Comparison of ENCODE assay signal across 11 cellular contexts in genomic region chr3:110526732-110527727, GRCh38.
DNase-seq lines count a peak whose midpoint lies in the region; ATAC-seq and TF ChIP-seq lines count a peak whose summit lies in the region.
"Had no signal": no experiment of that assay in that cellular context is flagged by ENCODE, and none has a peak within 500 bp of the region (broad histone marks: within the 10 kb centered on the region; RNA-seq: fewer than 3 reads in every experiment).

No MANE protein-coding gene starts in this region.

- H3K9me3 ChIP-seq in breast epithelium (no peaks in the 10 kb centered on the region), iPS-20b (ENCODE audit: insufficient read depth, low read depth, low read length) (peaks cover 3% of the 10 kb centered on the region), psoas muscle (no peaks in the 10 kb centered on the region)

- no peak overlapping the region for H3K27ac ChIP-seq in breast epithelium
- peak overlapping the region; percentile 10 for H3K27ac ChIP-seq in iPS-20b (ENCODE audit: low read length)
- H3K27ac ChIP-seq in psoas muscle, result no peak overlapping the region

- no peak for TF ChIP-seq CTCF in MCF 10A (IDR thresholded peaks at IDR 0.05; ENCODE audit: unreplicated experiment)
- no peak for TF ChIP-seq CTCF in breast epithelium (IDR thresholded peaks at IDR 0.05)
- TF ChIP-seq CTCF in WTC11 (IDR thresholded peaks at IDR 0.05), result no peak
- no peak for TF ChIP-seq CTCF in psoas muscle (IDR thresholded peaks at IDR 0.05)

- H3K27me3 ChIP-seq in breast epithelium (no peaks in the 10 kb centered on the region), iPS-20b (ENCODE audit: insufficient read depth, low read length) (no peaks in the 10 kb centered on the region), psoas muscle (ENCODE audit: insufficient read depth in 3 of 3, low read length in 2 of 3) (no peaks in the 10 kb centered on the region)

- intact Hi-C loops in MCF 10A (cut with micrococcal nuclease), result loop anchor here (5.0 to 10.0 kb wide), 3 partner anchors 50 to 545 kb away; partner anchors contain the start of gene NECTIN3
- intact Hi-C loops in breast epithelium (cut with DNase I; ENCODE audit: low total_unique reads), result no loop called here
- intact Hi-C loops in psoas muscle (cut with DNase I), result no loop called here

- CTCF ChIA-PET in MCF 10A (lab: Yijun Ruan, JAX) (interaction anchor here (0.5 to 0.7 kb wide), 5 partner anchors 69 to 1391 kb away, joined by 3 to 6 read pairs (median 3); no protein-coding TSS in a partner anchor), WTC11 (lab: Charles Lee) (no interaction called here)

- H3K36me3 Mint-ChIP-seq in MCF 10A (ENCODE audit: insufficient read depth, unreplicated experiment) (no peaks in the 10 kb centered on the region), WTC11 (peaks cover 31% of the 10 kb centered on the region)

- POLR2A ChIA-PET in MCF 10A (lab: Yijun Ruan, JAX), result interaction anchor here (0.5 to 0.7 kb wide), 3 partner anchors 189 to 933 kb away, joined by 3 read pairs; no protein-coding TSS in a partner anchor
- POLR2A ChIA-PET in WTC11 (lab: Charles Lee), result no interaction called here

- H3K27ac Mint-ChIP-seq in MCF 10A (ENCODE audit: low read depth, unreplicated experiment) (peak overlapping the region; percentile 88), WTC11 (peak overlapping the region; percentile 90)

- no peaks in the 10 kb centered on the region for H3K4me1 ChIP-seq in breast epithelium
- H3K4me1 ChIP-seq in iPS-20b (ENCODE audit: insufficient read depth, low read length), result peaks cover 24% of the 10 kb centered on the region
- H3K4me1 ChIP-seq in psoas muscle, result no peaks in the 10 kb centered on the region

- no peak for TF ChIP-seq POLR2A in breast epithelium (IDR thresholded peaks at IDR 0.05)

- H3K9me3 Mint-ChIP-seq in MCF 10A (ENCODE audit: unreplicated experiment) (no peaks in the 10 kb centered on the region), WTC11 (peaks cover 35% of the 10 kb centered on the region)

- no peak overlapping the region; the same call in 1 of the 2 replicates for H3K9ac ChIP-seq in iPS-20b (ENCODE audit: low read depth, low read length)

- H3K4me1 Mint-ChIP-seq in MCF 10A (ENCODE audit: insufficient read depth, unreplicated experiment), result peaks cover 19% of the 10 kb centered on the region
- H3K4me1 Mint-ChIP-seq in WTC11, result peaks cover 43% of the 10 kb centered on the region

- 54 to 57% (median 55%) methylated on average over 3 of the region's 3 CpGs for WGBS in psoas muscle, 3 donors

- H3K27me3 Mint-ChIP-seq in MCF 10A (ENCODE audit: insufficient read depth, unreplicated experiment) (no peaks in the 10 kb centered on the region), WTC11 (ENCODE audit: low read depth) (no peaks in the 10 kb centered on the region)

- TSS peak; percentile 81 for BruUV-seq in MCF 10A (replicated peaks; lab: Mats Ljungman, UMichigan)

- H3K4me3 ChIP-seq in breast epithelium (no peak overlapping the region), iPS-20b (ENCODE audit: low read length) (no peak overlapping the region; the same call in 1 of the 2 replicates), psoas muscle (no peak overlapping the region)

- ATAC-seq in WTC11 (peak; percentile 77), psoas muscle (no peak), HG03432 (IDR thresholded peaks at IDR 0.05; ENCODE audit: unreplicated experiment) (no peak), HG02642 (IDR thresholded peaks at IDR 0.05; ENCODE audit: poor library complexity, unreplicated experiment) (no peak)

- DNase-seq in MCF 10A (ENCODE audit: unreplicated experiment), result peak; percentile 90
- DNase-seq in breast epithelium (ENCODE audit: low spot score in 2 of 2), result no peak
- DNase-seq in WTC11 (ENCODE audit: low spot score), result no peak
- no peak for DNase-seq in psoas muscle
- DNase-seq in DMS153 (lab: John Stamatoyannopoulos, UW), result no peak
- DNase-seq: 8988T, cerebellar nuclear complex, left cardiac atrium had no signal

- H3K36me3 ChIP-seq in breast epithelium (no peaks in the 10 kb centered on the region), iPS-20b (ENCODE audit: insufficient read depth, low read depth, low read length) (no peaks in the 10 kb centered on the region), psoas muscle (ENCODE audit: insufficient read depth in 1 of 2, low read depth in 1 of 2) (no peaks in the 10 kb centered on the region)

- H3K4me3 Mint-ChIP-seq in MCF 10A (ENCODE audit: unreplicated experiment), result no peak overlapping the region
- no peak overlapping the region for H3K4me3 Mint-ChIP-seq in WTC11

TF ChIP-seq in WTC11, 78 proteins besides CTCF, POLR2A, EP300 and RAD21:
- no peak for TF ChIP-seq NFE2L1 (CRISPR knock-in tag; IDR thresholded peaks at IDR 0.05)
- no peak for TF ChIP-seq SMAD3 (CRISPR knock-in tag; IDR thresholded peaks at IDR 0.05; ENCODE audit: borderline replicate concordance)
- TF ChIP-seq CREM (CRISPR knock-in tag; IDR thresholded peaks at IDR 0.05), result no peak
- TF ChIP-seq JUN (CRISPR knock-in tag; IDR thresholded peaks at IDR 0.05), result no peak
- no peak for TF ChIP-seq KAT7 (CRISPR knock-in tag; IDR thresholded peaks at IDR 0.05; ENCODE audit: borderline replicate concordance)
- TF ChIP-seq ZNF671 (CRISPR knock-in tag; IDR thresholded peaks at IDR 0.05), result no peak
- no peak for TF ChIP-seq ATF1 (CRISPR knock-in tag; IDR thresholded peaks at IDR 0.05)
- TF ChIP-seq FOXP1 (CRISPR knock-in tag; IDR thresholded peaks at IDR 0.05; ENCODE audit: borderline replicate concordance), result no peak
- TF ChIP-seq NFYB (CRISPR knock-in tag; conservative IDR thresholded peaks at IDR 0.05; ENCODE audit: low read depth), result no peak
- TF ChIP-seq IRF2 (CRISPR knock-in tag; IDR thresholded peaks at IDR 0.05; ENCODE audit: borderline replicate concordance, low read depth), result no peak
- no peak for TF ChIP-seq E2F5 (CRISPR knock-in tag; IDR thresholded peaks at IDR 0.05)
- no peak for TF ChIP-seq PRDM15 (CRISPR knock-in tag; IDR thresholded peaks at IDR 0.05)
- TF ChIP-seq SMAD4 (CRISPR knock-in tag; IDR thresholded peaks at IDR 0.05), result no peak
TF ChIP-seq in WTC11: peak in this region for 0.
